Comparison of ENCODE assay signal across 10 cellular contexts in genomic region chr5:81268797-81269196, GRCh38. TPM values are rescaled to one million over a fixed set of nuclear protein-coding genes. Genes with fewer than 3 reads are reported as not detected.
DNase-seq lines count a peak whose midpoint lies in the region; ATAC-seq and TF ChIP-seq lines count a peak whose summit lies in the region.
"Had no signal": no experiment of that assay in that cellular context is flagged by ENCODE, and none has a peak within 500 bp of the region (broad histone marks: within the 10 kb centered on the region; RNA-seq: fewer than 3 reads in every experiment).

No MANE protein-coding gene starts in this region.

- peak overlapping the region; percentile 79 for H3K27ac Mint-ChIP-seq in chondrocyte (ENCODE audit: unreplicated experiment)
- H3K27ac Mint-ChIP-seq in naive thymus-derived CD8-positive, alpha-beta T cell = peak overlapping the region in 1 of 10 donors; percentile 10

- peaks cover 2% of the 10 kb centered on the region for H3K36me3 Mint-ChIP-seq in chondrocyte (ENCODE audit: low read depth)
- peaks cover 30 to 51% (median 31%) of the 10 kb centered on the region in 3 donors for H3K36me3 Mint-ChIP-seq in naive thymus-derived CD8-positive, alpha-beta T cell

- no peak overlapping the region for H3K4me3 Mint-ChIP-seq in chondrocyte (ENCODE audit: unreplicated experiment)
- H3K4me3 Mint-ChIP-seq in naive thymus-derived CD8-positive, alpha-beta T cell = no peak overlapping the region

- peak; percentile 79 for DNase-seq in COLO829 (ENCODE audit: low spot score)
- DNase-seq in M059J (ENCODE audit: low read depth) = peak; percentile 87
- no peak for DNase-seq in chondrocyte (ENCODE audit: low spot score)
- DNase-seq in omental fat pad (ENCODE audit: low spot score) = no peak
- no peak for DNase-seq in naive thymus-derived CD8-positive, alpha-beta T cell
- no peak for DNase-seq in occipital lobe (lab: John Stamatoyannopoulos, UW)
- no peak for DNase-seq in activated CD8-positive, alpha-beta memory T cell treated with anti-CD3 and anti-CD28 coated beads for 24 hours
- DNase-seq in stimulated activated naive CD4-positive, alpha-beta T cell treated with Interleukin-2 at 50 U/mL for 16 hours (lab: John Stamatoyannopoulos, UW) = no peak
- DNase-seq: activated naive CD4-positive, alpha-beta T cell; NCI-H2171 had no signal

- POLR2A ChIA-PET in naive thymus-derived CD8-positive, alpha-beta T cell (lab: Charles Lee) = no interaction called here

- ATAC-seq in omental fat pad (ENCODE audit: low FRiP score) = peak; percentile 91
- no peak for ATAC-seq in naive thymus-derived CD8-positive, alpha-beta T cell

- no peak for TF ChIP-seq CTCF in chondrocyte (IDR thresholded peaks at IDR 0.05)
- TF ChIP-seq CTCF in omental fat pad (IDR thresholded peaks at IDR 0.05) = no peak

- peaks cover 29% of the 10 kb centered on the region for H3K4me1 Mint-ChIP-seq in chondrocyte (ENCODE audit: low read depth)
- peaks cover 13 to 19% (median 16%) of the 10 kb centered on the region in 4 donors for H3K4me1 Mint-ChIP-seq in naive thymus-derived CD8-positive, alpha-beta T cell

- H3K9me3 Mint-ChIP-seq in chondrocyte (ENCODE audit: low read depth) = peaks cover 24% of the 10 kb centered on the region
- peaks cover 10 to 36% (median 25%) of the 10 kb centered on the region in 9 donors for H3K9me3 Mint-ChIP-seq in naive thymus-derived CD8-positive, alpha-beta T cell

- no peaks in the 10 kb centered on the region for H3K27me3 Mint-ChIP-seq in chondrocyte (ENCODE audit: low read depth)
- H3K27me3 Mint-ChIP-seq in naive thymus-derived CD8-positive, alpha-beta T cell = no peaks in the 10 kb centered on the region

RNA-seq across cellular contexts. Expression of gene ZCCHC9, which starts 32.6 kb away (rescaled TPM):
- 34.1 and 39.6 TPM in 2 replicates for total RNA-seq in M059J (2014; rRNA removed; shearing (Covaris generic))
- total RNA-seq in chondrocyte = 17.5 to 23.2 TPM (median 17.7 TPM) in 3 replicates
- total RNA-seq in omental fat pad = 10 to 100 TPM; 14.2 to 23.0 (median 20.0) TPM
- total RNA-seq in naive thymus-derived CD8-positive, alpha-beta T cell = 10 to 100 TPM; 25.4 to 25.5 TPM
- 10 to 100 TPM in 2 of 3 donors, 1 to 10 TPM in 1; 9.7 to 19.0 (median 16.0) TPM for polyA plus RNA-seq in naive thymus-derived CD8-positive, alpha-beta T cell
- 10.3 TPM for total RNA-seq in occipital lobe

RNA-seq across cellular contexts. Expression of gene CKMT2, which starts 35.7 kb away (rescaled TPM):
- not detected in 2 replicates for total RNA-seq in M059J (2014; rRNA removed; shearing (Covaris generic))
- total RNA-seq in chondrocyte = not detected in 3 replicates
- 10 to 100 TPM in 1 of 4 donors, 1 to 10 TPM in 3; 5.2 to 17.0 (median 8.4) TPM for total RNA-seq in omental fat pad
- under 1 TPM in 1 of 2 experiments, not detected in 1; 0.78 TPM for total RNA-seq in naive thymus-derived CD8-positive, alpha-beta T cell
- not detected for polyA plus RNA-seq in naive thymus-derived CD8-positive, alpha-beta T cell
- total RNA-seq in occipital lobe = 1.2 TPM

Comparison
In these comparisons a context has a peak if more than half of its experiments do, and no peak if none do; other contexts are left out.
1. DNase-seq: peak in COLO829 (single experiment) and M059J (single experiment); none in chondrocyte (single experiment), omental fat pad (single experiment), naive thymus-derived CD8-positive, alpha-beta T cell (0 of 10), occipital lobe (single experiment), activated CD8-positive, alpha-beta memory T cell treated with anti-CD3 and anti-CD28 coated beads for 24 hours (single experiment) and stimulated activated naive CD4-positive, alpha-beta T cell treated with Interleukin-2 at 50 U/mL for 16 hours (single experiment).